Comparison of ENCODE assay signal across 9 cellular contexts in the genomic region with DNA sequence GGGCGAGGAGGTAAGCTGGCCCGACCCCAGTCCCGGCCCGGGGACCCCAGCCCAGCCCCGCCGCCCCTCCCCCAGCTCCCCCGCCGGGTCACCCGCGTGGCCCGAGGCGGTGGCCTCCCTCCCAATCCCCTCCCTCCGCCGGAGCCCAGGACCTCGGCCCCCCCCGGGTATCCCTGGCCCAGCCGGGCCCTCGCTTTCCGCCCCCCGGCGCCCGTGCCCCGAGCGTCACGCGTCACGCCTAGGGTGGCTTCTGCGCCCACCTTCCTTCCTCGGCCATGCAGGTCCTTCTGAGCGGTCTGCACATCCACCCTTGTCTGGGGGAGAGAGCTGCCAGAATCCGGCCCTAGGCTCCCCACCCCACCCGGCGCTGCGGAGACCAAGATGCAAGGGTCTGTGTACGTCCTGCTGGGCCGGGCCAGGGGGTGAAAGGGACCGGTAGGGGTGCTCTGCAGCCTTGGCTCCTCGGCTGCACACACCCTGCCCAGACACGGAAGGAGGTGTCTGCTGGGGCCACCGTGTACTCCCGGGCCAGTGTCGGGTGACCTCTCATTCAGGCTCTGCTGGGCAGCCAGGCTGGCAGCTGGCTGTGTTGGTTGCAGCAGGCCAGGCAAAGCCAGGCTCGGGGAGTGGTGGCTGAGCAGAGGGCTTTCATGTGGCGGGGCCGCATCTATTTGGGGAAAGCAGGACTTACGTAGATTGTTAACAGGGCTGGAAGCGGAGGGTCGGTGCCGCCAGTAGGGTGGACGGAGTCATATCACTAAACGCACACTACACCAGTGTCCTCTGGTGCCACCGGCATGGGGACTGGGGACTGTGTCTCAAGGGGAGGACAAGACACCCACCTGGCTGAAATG. TPM values are rescaled to one million over a fixed set of nuclear protein-coding genes. Genes with fewer than 3 reads are reported as not detected.
DNase-seq lines count a peak whose midpoint lies in the region; ATAC-seq, FAIRE-seq and TF ChIP-seq lines count a peak whose summit lies in the region.
"Had no signal": no experiment of that assay in that cellular context is flagged by ENCODE, and none has a peak within 500 bp of the region (broad histone marks: within the 10 kb centered on the region; RNA-seq: fewer than 3 reads in every experiment).

No MANE protein-coding gene starts in this region.

- H3K4me3 ChIP-seq in lung: peak overlapping the region; percentile 36
- H3K4me3 ChIP-seq in transverse colon: peak overlapping the region; percentile 14 to 46 (median 24)
- H3K4me3 ChIP-seq: K562 had no signal

- TF ChIP-seq CTCF in lung (IDR thresholded peaks at IDR 0.05; ENCODE audit: control extremely low read depth, extremely low read depth) (no peak), transverse colon (IDR thresholded peaks at IDR 0.05) (no peak)

- H3K27ac ChIP-seq in angular gyrus (ENCODE audit: low read depth, low read length) (peak overlapping the region; percentile 90), lung (ENCODE audit: low read depth in 1 of 2, low read length in 1 of 2) (no peak overlapping the region), transverse colon (no peak overlapping the region)

- H3K27ac Mint-ChIP-seq in activated naive CD4-positive, alpha-beta T cell treated with anti-CD3 and anti-CD28 coated beads, Interleukin-2, amount 50 U/mL, for 24 hours: no peak overlapping the region
- no peak overlapping the region for H3K27ac Mint-ChIP-seq in activated naive CD4-positive, alpha-beta T cell treated with anti-CD3 and anti-CD28 coated beads, Interleukin-2, amount 50 U/mL, for 72 hours

- no peaks in the 10 kb centered on the region for H3K9me3 Mint-ChIP-seq in activated naive CD4-positive, alpha-beta T cell treated with anti-CD3 and anti-CD28 coated beads, Interleukin-2, amount 50 U/mL, for 24 hours
- H3K9me3 Mint-ChIP-seq in activated naive CD4-positive, alpha-beta T cell treated with anti-CD3 and anti-CD28 coated beads, Interleukin-2, amount 50 U/mL, for 72 hours: no peaks in the 10 kb centered on the region

- no peak for FAIRE-seq in H54 (lab: Jason Lieb, UNC)
- FAIRE-seq: K562 had no signal

- no peaks in the 10 kb centered on the region for H3K36me3 Mint-ChIP-seq in activated naive CD4-positive, alpha-beta T cell treated with anti-CD3 and anti-CD28 coated beads, Interleukin-2, amount 50 U/mL, for 24 hours
- no peaks in the 10 kb centered on the region for H3K36me3 Mint-ChIP-seq in activated naive CD4-positive, alpha-beta T cell treated with anti-CD3 and anti-CD28 coated beads, Interleukin-2, amount 50 U/mL, for 72 hours

- H3K4me1 ChIP-seq in lung (ENCODE audit: control insufficient read depth in 2 of 2, insufficient read depth in 2 of 2, low read length in 2 of 2) (peaks cover 0 to 5% of the 10 kb centered on the region in 2 donors), transverse colon (peaks cover 5 to 13% (median 11%) of the 10 kb centered on the region in 4 donors)

- no peaks in the 10 kb centered on the region for H3K27me3 ChIP-seq in lung (ENCODE audit: control insufficient read depth, insufficient read depth)
- peaks cover 70% of the 10 kb centered on the region for H3K27me3 ChIP-seq in transverse colon

- no peak for DNase-seq in activated naive CD4-positive, alpha-beta T cell treated with anti-CD3 and anti-CD28 coated beads, Interleukin-2, amount 50 U/mL, for 72 hours (ENCODE audit: low spot score in 2 of 2)
- DNase-seq in lung (ENCODE audit: low spot score) (no peak), transverse colon (no peak), NOMO-1 treated with DMSO at 0.1 percent for 48 hours (lab: John Stamatoyannopoulos, UW; ENCODE audit: unreplicated experiment) (no peak), H54 (ENCODE audit: insufficient read length, low spot score) (no peak), HuH-7 (ENCODE audit: low spot score) (no peak)

- intact Hi-C loops in transverse colon (cut with DNase I; ENCODE audit: low total_unique reads): no loop called here

- ATAC-seq in activated naive CD4-positive, alpha-beta T cell treated with anti-CD3 and anti-CD28 coated beads, Interleukin-2, amount 50 U/mL, for 72 hours: no peak
- ATAC-seq in lung (ENCODE audit: insufficient read depth, low FRiP score): no peak

- H3K9me3 ChIP-seq in lung (ENCODE audit: control insufficient read depth in 2 of 2, insufficient read depth in 1 of 2, low read length in 1 of 2) (no peaks in the 10 kb centered on the region), transverse colon (no peaks in the 10 kb centered on the region)

- H3K27me3 Mint-ChIP-seq in activated naive CD4-positive, alpha-beta T cell treated with anti-CD3 and anti-CD28 coated beads, Interleukin-2, amount 50 U/mL, for 24 hours: peaks cover 36% of the 10 kb centered on the region

- no peak for TF ChIP-seq POLR2A in transverse colon (IDR thresholded peaks at IDR 0.05)
- TF ChIP-seq POLR2A in H54 (IDR thresholded peaks at IDR 0.05; ENCODE audit: low read depth, low read length): no peak

- in situ Hi-C loops in transverse colon (cut with MboI; ENCODE audit: low pct_ligation_motif_present in 1 of 4, low pct_unique_long_range_greater_than_20kb in 1 of 4, low sequenced_read_pairs in 3 of 4): no loop called here

- no peaks in the 10 kb centered on the region for H3K36me3 ChIP-seq in lung (ENCODE audit: control insufficient read depth in 2 of 2, insufficient read depth in 2 of 2, low read length in 2 of 2)
- no peaks in the 10 kb centered on the region for H3K36me3 ChIP-seq in transverse colon

- peak overlapping the region; percentile 52 for H3K4me3 Mint-ChIP-seq in activated naive CD4-positive, alpha-beta T cell treated with anti-CD3 and anti-CD28 coated beads, Interleukin-2, amount 50 U/mL, for 24 hours

- TF ChIP-seq EP300 in transverse colon (IDR thresholded peaks at IDR 0.05; ENCODE audit: low read depth): no peak

- peaks cover 12% of the 10 kb centered on the region for H3K4me1 Mint-ChIP-seq in activated naive CD4-positive, alpha-beta T cell treated with anti-CD3 and anti-CD28 coated beads, Interleukin-2, amount 50 U/mL, for 24 hours

- 20 to 24% methylated on average over 43 to 52 of the region's 52 CpGs for WGBS in lung, 2 donors
- 48% methylated on average over 18 of the region's 52 CpGs; no CpG with 5 or more reads in 1 of the 2 donors for WGBS in transverse colon (ENCODE audit: low coverage in 1 of 2), 2 donors

RNA-seq across cellular contexts. Expression of gene RAB11FIP4, which starts 0.8 kb away (rescaled TPM):
- total RNA-seq in activated naive CD4-positive, alpha-beta T cell treated with anti-CD3 and anti-CD28 coated beads, Interleukin-2, amount 50 U/mL, for 72 hours: 10 to 100 TPM; 22.5 to 39.0 TPM
- total RNA-seq in lung (10 to 100 TPM; 16.8 to 19.1 TPM), transverse colon (100 to 1,000 TPM in 1 of 4 donors, 10 to 100 TPM in 3; 41.0 to 173 (median 53.7) TPM)
- polyA plus RNA-seq in lung: 1 to 10 TPM; 5.2 to 8.9 TPM
